Comparison of ENCODE assay signal across 27 cellular contexts in genomic region chr11:2273311-2273710, GRCh38. TPM values are rescaled to one million over a fixed set of nuclear protein-coding genes. Genes with fewer than 3 reads are reported as not detected.
"Had no signal": no experiment of that assay in that cellular context is flagged by ENCODE, and none has a peak within 500 bp of the region (broad histone marks: within the 10 kb centered on the region; RNA-seq: fewer than 3 reads in every experiment).

No MANE protein-coding gene starts in this region.

- H3K27ac ChIP-seq: ascending aorta, KMS-11, VCaP had no signal

- H3K9me3 ChIP-seq: ascending aorta, body of pancreas had no signal

- ATAC-seq: activated naive CD4-positive, alpha-beta T cell treated with anti-CD3 and anti-CD28 coated beads, Interleukin-2, amount 50 U/mL, for 72 hours; activated naive CD8-positive, alpha-beta T cell treated with anti-CD3 and anti-CD28 coated beads, Interleukin-2, amount 50 U/mL, for 24 hours; T-helper 17 cell had no signal

- H3K36me3 ChIP-seq: ascending aorta had no signal

- DNase-seq: activated CD4-positive, alpha-beta memory T cell treated with anti-CD3 and anti-CD28 coated beads for 36 hours; activated CD4-positive, alpha-beta T cell treated with anti-CD3 and anti-CD28 coated beads, Interleukin-2, amount 10 ng/mL, durations not matched to agents 7 days and 5 days; activated CD4-positive, CD25-positive, alpha-beta regulatory T cell; activated effector memory CD4-positive, alpha-beta T cell treated with anti-CD3 and anti-CD28 coated beads, Interleukin-2, amount 50 U/mL, for 16 hours; activated naive CD4-positive, alpha-beta T cell treated with Interleukin-2 at 50 U/mL for 16 hours; activated naive CD8-positive, alpha-beta T cell treated with anti-CD3 and anti-CD28 coated beads, Interleukin-2, amount 50 U/mL, for 24 hours; amniotic stem cell; NCI-H1092 treated with DMSO at 0.1 percent for 48 hours; NCI-H1417 treated with DMSO at 0.1 percent for 48 hours; NCI-H1694; NCI-H2029; NCI-H2107; NCI-H2171 treated with DMSO at 0.1 percent for 48 hours; NCI-H345; NCI-H510A; NCI-H526 treated with DMSO at 0.1 percent for 48 hours; SIG-M5; T-helper 17 cell; T-helper 9 cell had no signal

- H3K4me3 ChIP-seq: ascending aorta, body of pancreas had no signal

RNA-seq across cellular contexts. Expression of gene ASCL2, which starts 2.9 kb away (rescaled TPM):
- total RNA-seq: ascending aorta, MCF 10A, OCI-LY7, RPMI7951 had no signal

RNA-seq across cellular contexts. Expression of gene C11orf21, which starts 28.4 kb away (rescaled TPM):
- total RNA-seq: ascending aorta, MCF 10A had no signal

RNA-seq across cellular contexts. Expression of gene TSPAN32, which starts 28.5 kb away (rescaled TPM):
- total RNA-seq: MCF 10A had no signal
